In genomic region chr4:37665347-37666009, GRCh38 we compare ENCODE assay signal across 10 cellular contexts. TPM values are rescaled to one million over a fixed set of nuclear protein-coding genes. Genes with fewer than 3 reads are reported as not detected.
DNase-seq lines count a peak whose midpoint lies in the region; ATAC-seq, FAIRE-seq and TF ChIP-seq lines count a peak whose summit lies in the region.
"Had no signal": no experiment of that assay in that cellular context is flagged by ENCODE, and none has a peak within 500 bp of the region (broad histone marks: within the 10 kb centered on the region; RNA-seq: fewer than 3 reads in every experiment).

No MANE protein-coding gene starts in this region.

- H3K4me2 ChIP-seq in endothelial cell of umbilical vein (ENCODE audit: insufficient read depth, low read length) = peak overlapping the region; percentile 57
- H3K4me2 ChIP-seq in OCI-LY7 (ENCODE audit: low read length) = no peak overlapping the region

- H3K79me2 ChIP-seq in endothelial cell of umbilical vein (ENCODE audit: control insufficient read depth, insufficient read depth, low read length) (peaks cover 45% of the 10 kb centered on the region), OCI-LY7 (ENCODE audit: insufficient read depth, low read depth, low read length) (peaks cover 43% of the 10 kb centered on the region; the same call in 1 of the 2 replicates)

- H3K4me1 ChIP-seq in endothelial cell of umbilical vein (ENCODE audit: control insufficient read depth, extremely low read depth, insufficient read depth, low read length) (peaks cover 70% of the 10 kb centered on the region), subcutaneous abdominal adipose tissue (ENCODE audit: control insufficient read depth in 5 of 5, insufficient read depth in 5 of 5, low read length in 5 of 5) (peaks cover 2 to 60% (median 57%) of the 10 kb centered on the region in 5 donors), OCI-LY7 (ENCODE audit: insufficient read depth, low read length, poor library complexity, severe bottlenecking) (peaks cover 13% of the 10 kb centered on the region)

- H3K9me1 ChIP-seq in endothelial cell of umbilical vein (replicated peaks; ENCODE audit: control insufficient read depth, extremely low read depth, insufficient read depth, low read length) = no peaks in the 10 kb centered on the region

- H3K9ac ChIP-seq in endothelial cell of umbilical vein (replicated peaks; ENCODE audit: extremely low read depth, insufficient read depth, low read length) = peak overlapping the region; percentile 87
- peak overlapping the region in 3 of 5 donors; percentile 10 to 71 (median 38) for H3K9ac ChIP-seq in subcutaneous abdominal adipose tissue (ENCODE audit: low read length in 5 of 5)

- H3K4me3 ChIP-seq in endothelial cell of umbilical vein (replicated peaks in 1 of 3; ENCODE audit: insufficient read depth in 1 of 3, low read depth in 1 of 3, low read length in 3 of 3) = peak overlapping the region in 1 of 3 experiments; percentile 30
- peak overlapping the region in 1 of 5 donors; percentile 21 for H3K4me3 ChIP-seq in subcutaneous abdominal adipose tissue (ENCODE audit: low read depth in 1 of 5, low read length in 5 of 5)
- no peak overlapping the region for H3K4me3 ChIP-seq in foreskin fibroblast (ENCODE audit: low read depth in 1 of 2, low read length in 2 of 2)
- no peak overlapping the region for H3K4me3 ChIP-seq in OCI-LY7 (ENCODE audit: low read depth, low read length, poor library complexity, severe bottlenecking)
- H3K4me3 ChIP-seq: GM12878 had no signal

- BruUV-seq in endothelial cell of umbilical vein (replicated peaks; lab: Mats Ljungman, UMichigan) = TSS peak; percentile 37
- BruUV-seq in OCI-LY7 (replicated peaks; lab: Mats Ljungman, UMichigan) = no TSS peak

- H2AFZ ChIP-seq in endothelial cell of umbilical vein (ENCODE audit: low read depth, low read length) = no peak overlapping the region
- no peak overlapping the region for H2AFZ ChIP-seq in OCI-LY7 (ENCODE audit: low read length)

- H3K36me3 ChIP-seq in endothelial cell of umbilical vein (ENCODE audit: control insufficient read depth in 2 of 2, extremely low read depth in 1 of 2, insufficient read depth in 2 of 2, low read length in 2 of 2) = no peaks in the 10 kb centered on the region
- H3K36me3 ChIP-seq in subcutaneous abdominal adipose tissue (ENCODE audit: control insufficient read depth in 5 of 5, insufficient read depth in 5 of 5, low read length in 5 of 5) = no peaks in the 10 kb centered on the region
- H3K36me3 ChIP-seq in OCI-LY7 (ENCODE audit: insufficient read depth, low read length) = no peaks in the 10 kb centered on the region

- TF ChIP-seq POLR2A in endothelial cell of umbilical vein (IDR thresholded peaks at IDR 0.05; ENCODE audit: low read depth, low read length) = peak; percentile 35

- H4K20me1 ChIP-seq in endothelial cell of umbilical vein (replicated peaks; ENCODE audit: control insufficient read depth, extremely low read depth, insufficient read depth, low read length) = no peaks in the 10 kb centered on the region
- peaks cover 14% of the 10 kb centered on the region for H4K20me1 ChIP-seq in OCI-LY7 (ENCODE audit: insufficient read depth, low read length)

- H3K27me3 ChIP-seq in endothelial cell of umbilical vein (ENCODE audit: control insufficient read depth in 2 of 2, insufficient read depth in 2 of 2, low read length in 2 of 2) (no peaks in the 10 kb centered on the region), subcutaneous abdominal adipose tissue (ENCODE audit: control insufficient read depth in 5 of 5, insufficient read depth in 4 of 5, low read length in 5 of 5) (no peaks in the 10 kb centered on the region)

- dilution Hi-C loops in endothelial cell of umbilical vein (cut with MboI; ENCODE audit: extremely low pct_ligation_motif_present, low sequenced_read_pairs) = no loop called here

- POLR2A ChIA-PET in RWPE1 (lab: Yijun Ruan, JAX; ENCODE audit: low non-redundant PET) (no interaction called here), endothelial cell of umbilical vein (lab: Charles Lee) (interaction anchor here (2.4 to 3.0 kb wide), 2 partner anchors 21 to 161 kb away, joined by 6 to 19 read pairs; partner anchors contain the start of genes PGM2 and RELL1), OCI-LY7 (lab: Charles Lee) (interaction anchor here (2.0 to 3.2 kb wide), 2 partner anchors 9 to 12 kb away, joined by 13 to 18 read pairs; no protein-coding TSS in a partner anchor)

- CTCF ChIA-PET in RWPE1 (lab: Yijun Ruan, JAX) = no interaction called here
- CTCF ChIA-PET in endothelial cell of umbilical vein (lab: Charles Lee) = interaction anchor here (1.0 to 3.9 kb wide), 9 partner anchors 9 to 370 kb away, joined by 3 to 34 read pairs (median 5); partner anchors contain the start of gene RELL1
- CTCF ChIA-PET in OCI-LY7 (lab: Charles Lee; ENCODE audit: unreplicated experiment) = no interaction called here

- H3K9me2 ChIP-seq in OCI-LY7 (ENCODE audit: insufficient read depth, low read length) = no peaks in the 10 kb centered on the region

- H3K9me3 ChIP-seq in endothelial cell of umbilical vein (replicated peaks; ENCODE audit: control insufficient read depth, insufficient read depth, low read length) (no peaks in the 10 kb centered on the region), subcutaneous abdominal adipose tissue (ENCODE audit: control insufficient read depth in 5 of 5, low read length in 5 of 5) (no peaks in the 10 kb centered on the region), OCI-LY7 (ENCODE audit: low read length) (no peaks in the 10 kb centered on the region)

- FAIRE-seq in endothelial cell of umbilical vein (lab: Jason Lieb, UNC) = peak; percentile 95
- FAIRE-seq: colon, GM12878 had no signal

- DNase-seq in RWPE1 (ENCODE audit: low spot score) = no peak
- peak; percentile 91 for DNase-seq in endothelial cell of umbilical vein (ENCODE audit: low read depth, low spot score)
- peak; percentile 19 for DNase-seq in medulla oblongata (ENCODE audit: extremely low spot score)
- DNase-seq in foreskin fibroblast = no peak
- DNase-seq in OCI-LY7 (ENCODE audit: low spot score) = no peak
- DNase-seq in activated gamma-delta T cell (lab: John Stamatoyannopoulos, UW) = no peak

- intact Hi-C loops in endothelial cell of umbilical vein (cut with micrococcal nuclease) (loop anchor here (1.0 to 5.0 kb wide), 5 partner anchors 17 to 1003 kb away; partner anchors contain the start of gene RELL1), OCI-LY7 (cut with micrococcal nuclease; ENCODE audit: unreplicated experiment) (no loop called here)

- no peak for TF ChIP-seq CTCF in RWPE1 (conservative IDR thresholded peaks at IDR 0.05; ENCODE audit: low read depth)
- no peak for TF ChIP-seq CTCF in endothelial cell of umbilical vein (IDR thresholded peaks at IDR 0.05; ENCODE audit: extremely low read depth in 1 of 2, insufficient read depth in 1 of 2, low read depth in 1 of 2, low read length in 2 of 2)
- no peak for TF ChIP-seq CTCF in foreskin fibroblast (IDR thresholded peaks at IDR 0.05; ENCODE audit: low read depth, low read length)
- no peak for TF ChIP-seq CTCF in OCI-LY7 (conservative IDR thresholded peaks at IDR 0.05; ENCODE audit: low read length)

- H3K27ac ChIP-seq in RWPE1 (peak overlapping the region; percentile 68), endothelial cell of umbilical vein (ENCODE audit: insufficient read depth, low read depth, low read length) (peak overlapping the region; percentile 99), subcutaneous abdominal adipose tissue (ENCODE audit: low read depth, low read length) (peak overlapping the region; percentile 68), OCI-LY7 (ENCODE audit: low read depth, low read length, poor library complexity, severe bottlenecking) (no peak overlapping the region)

- ATAC-seq in HG03457 (IDR thresholded peaks at IDR 0.05; ENCODE audit: unreplicated experiment) = no peak
- ATAC-seq: GM12878 had no signal

TF ChIP-seq in endothelial cell of umbilical vein, 7 proteins besides CTCF, POLR2A, EP300 and RAD21:
- TF ChIP-seq POLR2AphosphoS5 (IDR thresholded peaks at IDR 0.05; ENCODE audit: insufficient read depth, low read depth, low read length) = peak; percentile 66
- TF ChIP-seq FOS (IDR thresholded peaks at IDR 0.05; ENCODE audit: borderline replicate concordance, insufficient read depth, low read length) = peak; percentile 55
- no peak for TF ChIP-seq EZH2 (IDR thresholded peaks at IDR 0.05; ENCODE audit: borderline replicate concordance, low read depth, low read length, severe bottlenecking)
- peak; percentile 67 for TF ChIP-seq JUN (IDR thresholded peaks at IDR 0.05; ENCODE audit: borderline replicate concordance, insufficient read depth, insufficient read length, low read depth)
- TF ChIP-seq MAX (IDR thresholded peaks at IDR 0.05; ENCODE audit: insufficient read depth, insufficient read length) = peak; percentile 63
- no peak for TF ChIP-seq MYC (IDR thresholded peaks at IDR 0.05; ENCODE audit: low read depth, low read length)
- peak; percentile 54 for TF ChIP-seq GATA2 (IDR thresholded peaks at IDR 0.05; ENCODE audit: insufficient read depth, insufficient read length, low read depth, low read length)

RNA-seq across cellular contexts. Expression of gene RELL1, which starts 20.7 kb away (rescaled TPM):
- 87.1 and 91.7 TPM in 2 replicates for total RNA-seq in endothelial cell of umbilical vein
- polyA plus RNA-seq in endothelial cell of umbilical vein = 17.0 and 20.8 TPM in 2 replicates
- polyA plus RNA-seq in endothelial cell of umbilical vein (2011; cell fraction: cytosol; rRNA removed) = 24.3 and 27.8 TPM in 2 replicates
- 22.5 and 24.3 TPM in 2 replicates for polyA plus RNA-seq in endothelial cell of umbilical vein (2011; cell fraction: nucleus; rRNA removed)
- polyA plus RNA-seq in endothelial cell of umbilical vein (2012) = 15.7 and 19.4 TPM in 2 replicates
- 99.1 and 110 TPM in 2 replicates for polyA minus RNA-seq in endothelial cell of umbilical vein
- 4.8 TPM for polyA minus RNA-seq in endothelial cell of umbilical vein (2011; cell fraction: cytosol; rRNA and poly(A)+ RNA removed)
- 30.8 and 45.3 TPM in 2 replicates for polyA minus RNA-seq in endothelial cell of umbilical vein (2011; cell fraction: nucleus; rRNA and poly(A)+ RNA removed)
- total RNA-seq in OCI-LY7 (2014; rRNA removed; shearing (Covaris generic)) = 60.7 and 62.3 TPM in 2 replicates
- total RNA-seq in OCI-LY7 (2022) = 51.6 and 53.5 TPM in 2 replicates

Comparison
In these comparisons a context has a peak if more than half of its experiments do, and no peak if none do; other contexts are left out.
1. DNase-seq: peak in endothelial cell of umbilical vein (single experiment) and medulla oblongata (single experiment); none in RWPE1 (single experiment), foreskin fibroblast (0 of 2), OCI-LY7 (single experiment) and activated gamma-delta T cell (single experiment).